9 cellular contexts compared by ENCODE assay signal in genomic region chr9:2655411-2655901, GRCh38. TPM values are rescaled to one million over a fixed set of nuclear protein-coding genes. Genes with fewer than 3 reads are reported as not detected.
DNase-seq lines count a peak whose midpoint lies in the region; ATAC-seq and TF ChIP-seq lines count a peak whose summit lies in the region.
"Had no signal": no experiment of that assay in that cellular context is flagged by ENCODE, and none has a peak within 500 bp of the region (broad histone marks: within the 10 kb centered on the region; RNA-seq: fewer than 3 reads in every experiment).

No MANE protein-coding gene starts in this region.

- H3K36me3 Mint-ChIP-seq in T-helper 1 cell treated with Interleukin-12 subunit alpha and Interleukin-12 subunit beta and Interleukin-4 antibody, amounts not matched to agents 30 μg/mL and 1 μg/mL, for 36 hours (ENCODE audit: low read depth): peaks cover 27% of the 10 kb centered on the region

- peak overlapping the region; percentile 89 for H3K27ac Mint-ChIP-seq in T-helper 1 cell treated with Interleukin-12 subunit alpha and Interleukin-12 subunit beta and Interleukin-4 antibody, amounts not matched to agents 30 μg/mL and 1 μg/mL, for 36 hours

- H3K4me1 ChIP-seq in tibial nerve: no peaks in the 10 kb centered on the region

- H3K27me3 ChIP-seq in tibial nerve: no peaks in the 10 kb centered on the region

- H3K4me1 Mint-ChIP-seq in T-helper 1 cell treated with Interleukin-12 subunit alpha and Interleukin-12 subunit beta and Interleukin-4 antibody, amounts not matched to agents 30 μg/mL and 1 μg/mL, for 36 hours (ENCODE audit: low read depth): peaks cover 18% of the 10 kb centered on the region

- peaks cover 0 to 44% (median 0%) of the 10 kb centered on the region in 3 donors for H3K36me3 ChIP-seq in tibial nerve

- no peaks in the 10 kb centered on the region for H3K9me3 Mint-ChIP-seq in T-helper 1 cell treated with Interleukin-12 subunit alpha and Interleukin-12 subunit beta and Interleukin-4 antibody, amounts not matched to agents 30 μg/mL and 1 μg/mL, for 36 hours
- H3K9me3 Mint-ChIP-seq: IgD-negative memory B cell had no signal

- H3K4me3 Mint-ChIP-seq in T-helper 1 cell treated with Interleukin-12 subunit alpha and Interleukin-12 subunit beta and Interleukin-4 antibody, amounts not matched to agents 30 μg/mL and 1 μg/mL, for 36 hours: peak overlapping the region; percentile 9

- H3K27ac ChIP-seq in tibial nerve: no peak overlapping the region

- TF ChIP-seq EP300 in tibial nerve (IDR thresholded peaks at IDR 0.05): no peak

- ATAC-seq in HG02885 (IDR thresholded peaks at IDR 0.05; ENCODE audit: poor library complexity, unreplicated experiment): peak; percentile 72
- ATAC-seq in GM19452 (IDR thresholded peaks at IDR 0.05; ENCODE audit: unreplicated experiment): no peak

- no peaks in the 10 kb centered on the region for H3K27me3 Mint-ChIP-seq in T-helper 1 cell treated with Interleukin-12 subunit alpha and Interleukin-12 subunit beta and Interleukin-4 antibody, amounts not matched to agents 30 μg/mL and 1 μg/mL, for 36 hours (ENCODE audit: low read depth)

- DNase-seq in EH (ENCODE audit: low read depth) (peak; percentile 92), fibroblast of pulmonary artery (ENCODE audit: low read depth) (peak; percentile 82), mesenteric fat pad (ENCODE audit: low spot score) (no peak), tibial nerve (ENCODE audit: low spot score in 2 of 2) (no peak)
- peak; percentile 40 for DNase-seq in stimulated activated CD8-positive, alpha-beta memory T cell treated with anti-CD3 and anti-CD28 coated beads, Interleukin-4, amount 100 ng/mL, for 48 hours

- WGBS in tibial nerve, 2 donors: 65 to 88% methylated on average over 3 of the region's 3 CpGs

- TF ChIP-seq POLR2A in tibial nerve (IDR thresholded peaks at IDR 0.05): no peak

- H3K4me3 ChIP-seq in fibroblast of pulmonary artery (replicated peaks; ENCODE audit: low read depth, low read length) (no peak overlapping the region), tibial nerve (no peak overlapping the region)

- H3K9me3 ChIP-seq in tibial nerve: no peaks in the 10 kb centered on the region

- TF ChIP-seq CTCF in fibroblast of pulmonary artery (IDR thresholded peaks at IDR 0.05; ENCODE audit: low read length, missing control alignments): no peak
- TF ChIP-seq CTCF in tibial nerve (IDR thresholded peaks at IDR 0.05): no peak

RNA-seq across cellular contexts. Expression of gene VLDLR, which starts 33.9 kb away (rescaled TPM):
- total RNA-seq in mesenteric fat pad (47.9 TPM), tibial nerve (10 to 100 TPM in 3 of 4 donors, 1 to 10 TPM in 1; 9.0 to 14.0 (median 11.1) TPM)

Comparison
In these comparisons a context has a peak if more than half of its experiments do, and no peak if none do; other contexts are left out.
1. DNase-seq: peak in EH (single experiment), fibroblast of pulmonary artery (single experiment) and stimulated activated CD8-positive, alpha-beta memory T cell treated with anti-CD3 and anti-CD28 coated beads, Interleukin-4, amount 100 ng/mL, for 48 hours (single experiment); none in mesenteric fat pad (single experiment) and tibial nerve (0 of 2).